10 cellular contexts compared by ENCODE assay signal in genomic region chr11:47143322-47143721, GRCh38. TPM values are rescaled to one million over a fixed set of nuclear protein-coding genes. Genes with fewer than 3 reads are reported as not detected.
DNase-seq lines count a peak whose midpoint lies in the region; ATAC-seq lines count a peak whose summit lies in the region.
"Had no signal": no experiment of that assay in that cellular context is flagged by ENCODE, and none has a peak within 500 bp of the region (broad histone marks: within the 10 kb centered on the region; RNA-seq: fewer than 3 reads in every experiment).

No MANE protein-coding gene starts in this region.

- no peak overlapping the region for H3K27ac ChIP-seq in epithelial cell of prostate
- H3K27ac ChIP-seq: parathyroid adenoma had no signal

- ATAC-seq in HG03095 (IDR thresholded peaks at IDR 0.05; ENCODE audit: unreplicated experiment) = no peak

- peak; percentile 11 for DNase-seq in DMS 273 treated with DMSO at 0.1 percent for 48 hours (lab: John Stamatoyannopoulos, UW)
- DNase-seq in NCI-H69 (lab: John Stamatoyannopoulos, UW) = peak; percentile 92
- DNase-seq in epithelial cell of prostate (ENCODE audit: low read depth, low spot score) = peak; percentile 57
- peak; percentile 91 for DNase-seq in myocyte (ENCODE audit: low read depth)
- no peak for DNase-seq in T-helper 9 cell
- DNase-seq in HUDEP-2 (lab: John Stamatoyannopoulos, UW; ENCODE audit: unreplicated experiment in 76 of 76) = no peak
- DNase-seq in NCI-H526 treated with DMSO at 0.1 percent for 48 hours (lab: John Stamatoyannopoulos, UW) = no peak
- DNase-seq: DMS79 treated with DMSO at 0.1 percent for 48 hours had no signal

RNA-seq across cellular contexts. Expression of gene ARFGAP2, which starts 33.4 kb away (rescaled TPM):
- total RNA-seq in myocyte = 163 and 175 TPM in 2 replicates
- polyA plus RNA-seq in myocyte (2012) = 70.9 TPM

RNA-seq across cellular contexts. Expression of gene PACSIN3, which starts 42.9 kb away (rescaled TPM):
- 29.9 and 35.9 TPM in 2 replicates for total RNA-seq in myocyte
- polyA plus RNA-seq in myocyte (2012) = 8.7 TPM

Comparison
In these comparisons a context has a peak if more than half of its experiments do, and no peak if none do; other contexts are left out.
1. DNase-seq: peak in DMS 273 treated with DMSO at 0.1 percent for 48 hours (single experiment), NCI-H69 (single experiment), epithelial cell of prostate (single experiment) and myocyte (single experiment); none in T-helper 9 cell (single experiment), HUDEP-2 (0 of 76) and NCI-H526 treated with DMSO at 0.1 percent for 48 hours (single experiment).